Comparison of ENCODE assay signal across 14 cellular contexts in genomic region chr2:24929230-24929629, GRCh38. TPM values are rescaled to one million over a fixed set of nuclear protein-coding genes. Genes with fewer than 3 reads are reported as not detected.
DNase-seq lines count a peak whose midpoint lies in the region; TF ChIP-seq lines count a peak whose summit lies in the region.
"Had no signal": no experiment of that assay in that cellular context is flagged by ENCODE, and none has a peak within 500 bp of the region (broad histone marks: within the 10 kb centered on the region; RNA-seq: fewer than 3 reads in every experiment).

No MANE protein-coding gene starts in this region.

- DNase-seq in BJ (ENCODE audit: low read depth) (no peak), H9 (no peak), epithelial cell of proximal tubule (ENCODE audit: low read depth) (no peak), NCI-H2196 treated with DMSO at 0.1 percent for 48 hours (lab: John Stamatoyannopoulos, UW; ENCODE audit: unreplicated experiment) (no peak), GM19240 (ENCODE audit: insufficient read length, low spot score) (no peak), HuH-7.5 (ENCODE audit: low spot score) (no peak)
- DNase-seq: AML-193, COR-L47, NCI-H1417 treated with DMSO at 0.1 percent for 48 hours, NCI-H2029 treated with DMSO at 0.1 percent for 48 hours, NCI-H2171 treated with DMSO at 0.1 percent for 48 hours, NCI-H748 treated with DMSO at 0.1 percent for 48 hours had no signal

- H3K4me2 ChIP-seq in H9 (ENCODE audit: insufficient read depth, insufficient read length, low read length) (no peak overlapping the region), OCI-LY3 (ENCODE audit: low read length) (no peak overlapping the region)

- H2AK5ac ChIP-seq in H9 (ENCODE audit: insufficient read length, low read length), result no peak overlapping the region

- H3T11ph ChIP-seq in H9 (ENCODE audit: low read length), result no peak overlapping the region

- no peaks in the 10 kb centered on the region for H3K9me3 Mint-ChIP-seq in H9

- H3K18ac ChIP-seq in H9 (ENCODE audit: insufficient read length, low read depth, low read length), result no peak overlapping the region

- no CpG with 5 or more reads among the region's 3 CpGs for WGBS in H9 (ENCODE audit: extremely low coverage, insufficient read length, low lambda C conversion rate)

- no peak overlapping the region for H4K91ac ChIP-seq in H9 (ENCODE audit: insufficient read length, low read depth, low read length)

- H3K4me3 ChIP-seq in BJ (ENCODE audit: low read depth, low read length) (no peak overlapping the region), OCI-LY3 (ENCODE audit: low read length) (no peak overlapping the region), epithelial cell of proximal tubule (ENCODE audit: low read depth, low read length) (no peak overlapping the region)
- H3K4me3 ChIP-seq: SK-N-MC had no signal

- H3K9ac ChIP-seq in H9 (ENCODE audit: extremely low read depth, insufficient read length, low read length) (no peak overlapping the region), OCI-LY3 (ENCODE audit: low read length) (no peak overlapping the region)

- H3K14ac ChIP-seq in H9 (ENCODE audit: insufficient read depth, low read length), result no peak overlapping the region

- H2BK20ac ChIP-seq in H9 (ENCODE audit: low read depth, low read length, poor library complexity, severe bottlenecking), result no peak overlapping the region

- H3K27me3 Mint-ChIP-seq in H9 (ENCODE audit: low read depth), result no peaks in the 10 kb centered on the region; the same call in none of the 2 replicates

- H2BK12ac ChIP-seq in H9 (ENCODE audit: insufficient read length, low read depth, low read length), result no peak overlapping the region

- H3K36me3 Mint-ChIP-seq in H9 (ENCODE audit: insufficient read depth in 1 of 3, low read depth in 3 of 3), result no peaks in the 10 kb centered on the region

- TF ChIP-seq CTCF in BJ (IDR thresholded peaks at IDR 0.05; ENCODE audit: insufficient read depth, low read depth, low read length) (0 out of 2 replicates have a peak, but pooled peaks have one; percentile 2), H9 (conservative IDR thresholded peaks at IDR 0.05) (peak; percentile 36; the same call in 2 of the 3 replicates), OCI-LY3 (IDR thresholded peaks at IDR 0.05; ENCODE audit: low read depth, low read length) (0 out of 2 replicates have a peak, but pooled peaks have one; percentile 5), epithelial cell of proximal tubule (conservative IDR thresholded peaks at IDR 0.05; ENCODE audit: low read depth, low read length) (peak; percentile 22)

- no peak overlapping the region for H4K8ac ChIP-seq in H9 (replicated peaks; ENCODE audit: insufficient read length, low read depth, low read length)

- CTCF ChIA-PET in BJ (lab: Yijun Ruan, JAX), result no interaction called here

- H3K56ac ChIP-seq in H9 (ENCODE audit: insufficient read length, low read depth, low read length), result no peak overlapping the region

- no peak overlapping the region for H2BK5ac ChIP-seq in H9 (ENCODE audit: insufficient read length, low read length)

- no peak overlapping the region for H3K4me3 Mint-ChIP-seq in H9

- peaks cover 32 to 33% of the 10 kb centered on the region in 2 experiments for H3K4me1 Mint-ChIP-seq in H9

- H4K20me1 ChIP-seq in H9 (ENCODE audit: control insufficient read depth, insufficient read depth, insufficient read length) (no peaks in the 10 kb centered on the region), OCI-LY3 (ENCODE audit: insufficient read depth, low read length) (no peaks in the 10 kb centered on the region)

- H3K27me3 ChIP-seq in BJ (ENCODE audit: control insufficient read depth, insufficient read depth, low read length), result no peaks in the 10 kb centered on the region
- H3K27me3 ChIP-seq in H9 (ENCODE audit: insufficient read depth, low read length), result no peaks in the 10 kb centered on the region
- H3K27me3 ChIP-seq in OCI-LY3 (ENCODE audit: low read depth, low read length), result no peaks in the 10 kb centered on the region; the same call in 1 of the 2 replicates

- H2BK120ac ChIP-seq in H9 (ENCODE audit: low read depth, low read length, poor library complexity, severe bottlenecking), result no peak overlapping the region

- H3K4me1 ChIP-seq in H9 (ENCODE audit: insufficient read depth, low read length) (no peaks in the 10 kb centered on the region; the same call in 1 of the 2 replicates), OCI-LY3 (ENCODE audit: low read length) (peaks cover 31% of the 10 kb centered on the region)

- H2AFZ ChIP-seq in H9 (ENCODE audit: low read length), result no peak overlapping the region
- H2AFZ ChIP-seq in OCI-LY3 (ENCODE audit: low read depth, low read length), result no peak overlapping the region

- H3K36me3 ChIP-seq in BJ (ENCODE audit: control insufficient read depth, insufficient read depth, low read length), result no peaks in the 10 kb centered on the region
- H3K36me3 ChIP-seq in OCI-LY3 (replicated peaks; ENCODE audit: low read depth, low read length), result no peaks in the 10 kb centered on the region

- no peak overlapping the region for H3K4ac ChIP-seq in H9 (ENCODE audit: low read depth, low read length)

- POLR2A ChIA-PET in BJ (lab: Charles Lee), result no interaction called here

- H3K9me3 ChIP-seq in H9 (ENCODE audit: control insufficient read depth, low read depth, low read length) (no peaks in the 10 kb centered on the region), OCI-LY3 (ENCODE audit: insufficient read depth, low read length) (no peaks in the 10 kb centered on the region)

- H2BK15ac ChIP-seq in H9 (ENCODE audit: low read depth, low read length), result no peak overlapping the region

- H3K27ac ChIP-seq in H9 (ENCODE audit: insufficient read length, low read depth, low read length) (no peak overlapping the region), OCI-LY3 (ENCODE audit: low read length) (no peak overlapping the region)
- H3K27ac ChIP-seq: SK-N-MC had no signal

- H3K79me2 ChIP-seq in H9 (ENCODE audit: insufficient read depth, low read length) (no peaks in the 10 kb centered on the region), OCI-LY3 (ENCODE audit: low read length) (no peaks in the 10 kb centered on the region)

- H3K79me1 ChIP-seq in H9 (ENCODE audit: insufficient read depth, low read depth, low read length, poor library complexity, severe bottlenecking), result no peaks in the 10 kb centered on the region

- H3K27ac Mint-ChIP-seq in H9, result no peak overlapping the region

- H3K23me2 ChIP-seq in H9 (ENCODE audit: insufficient read length, low read depth, low read length, poor library complexity, severe bottlenecking), result no peaks in the 10 kb centered on the region

- no peak overlapping the region for H4K5ac ChIP-seq in H9 (ENCODE audit: insufficient read length, low read depth, low read length)

- H3K23ac ChIP-seq in H9 (ENCODE audit: insufficient read length, low read depth, low read length), result no peak overlapping the region

RNA-seq across cellular contexts. Expression of gene ADCY3, which starts 9.2 kb away (rescaled TPM):
- polyA plus RNA-seq in BJ (2011; rRNA removed), result 43.2 and 73.3 TPM in 2 replicates
- 93.4 and 100 TPM in 2 replicates for polyA minus RNA-seq in BJ (2011; rRNA and poly(A)+ RNA removed)
- total RNA-seq in H9 (2021), result 39.5 and 43.0 TPM in 2 replicates
- total RNA-seq in epithelial cell of proximal tubule, result 18.7 and 37.6 TPM in 2 replicates

RNA-seq across cellular contexts. Expression of gene DNAJC27, which starts 42.5 kb away (rescaled TPM):
- 2.3 and 3.4 TPM in 2 replicates for polyA plus RNA-seq in BJ (2011; rRNA removed)
- polyA minus RNA-seq in BJ (2011; rRNA and poly(A)+ RNA removed), result 1.8 and 2.9 TPM in 2 replicates
- total RNA-seq in H9 (2021), result 4.6 and 5.1 TPM in 2 replicates
- 2.1 and 2.2 TPM in 2 replicates for total RNA-seq in epithelial cell of proximal tubule
